ENCODE assay signal across 1 cellular context in genomic region chr3:16377196-16377595, GRCh38.
A peak's percentile ranks its signal among the peaks of the same experiment; 100 is the strongest.
TF ChIP-seq lines count a peak whose summit lies in the region.

No MANE protein-coding gene starts in this region.

TF ChIP-seq in GM12878, 131 proteins besides CTCF, POLR2A, EP300 and RAD21 (continued from another document):
- TF ChIP-seq ZNF592 (IDR thresholded peaks at IDR 0.05) (peak; percentile 73; the same call in 1 of the 2 replicates), FOXM1 (IDR thresholded peaks at IDR 0.05; ENCODE audit: low read depth, low read length) (no peak), YY1 (IDR thresholded peaks at IDR 0.05; ENCODE audit: low read depth, low read length) (no peak), ZSCAN29 (IDR thresholded peaks at IDR 0.05) (no peak), BHLHE40 (IDR thresholded peaks at IDR 0.05; ENCODE audit: borderline replicate concordance in 1 of 2, low read depth in 2 of 2, low read length in 1 of 2) (peak; percentile 62 to 74; a peak in 3 of 4 replicates), TCF7 (IDR thresholded peaks at IDR 0.05; ENCODE audit: borderline replicate concordance) (no peak), EZH2 (IDR thresholded peaks at IDR 0.05; ENCODE audit: borderline replicate concordance, control insufficient read depth, low read depth, low read length) (no peak), MTA2 (IDR thresholded peaks at IDR 0.05; ENCODE audit: low read depth) (peak; percentile 42; the same call in 1 of the 2 replicates), IKZF2 (IDR thresholded peaks at IDR 0.05) (peak; percentile 70 to 74), ATF2 (IDR thresholded peaks at IDR 0.05; ENCODE audit: low read length) (0 out of 2 replicates have a peak, but pooled peaks have one; percentile 21), NR2F1 (conservative IDR thresholded peaks at IDR 0.05) (no peak), ZNF687 (IDR thresholded peaks at IDR 0.05) (peak; percentile 89), NR2C2 (IDR thresholded peaks at IDR 0.05; ENCODE audit: borderline replicate concordance, control insufficient read depth, insufficient read length, low read depth) (no peak), EED (IDR thresholded peaks at IDR 0.05; ENCODE audit: low read depth) (peak; percentile 58), SKIL (IDR thresholded peaks at IDR 0.05; ENCODE audit: low read depth, poor library complexity, severe bottlenecking) (peak; percentile 43), ATF3 (IDR thresholded peaks at IDR 0.05; ENCODE audit: borderline replicate concordance, extremely low read depth, low read depth, low read length) (no peak), POLR2AphosphoS5 (IDR thresholded peaks at IDR 0.05; ENCODE audit: low read length) (no peak), SUPT20H (IDR thresholded peaks at IDR 0.05; ENCODE audit: borderline replicate concordance, control insufficient read depth, low read depth, low read length) (no peak), ASH2L (IDR thresholded peaks at IDR 0.05; ENCODE audit: borderline replicate concordance, low read depth) (no peak), RELB (IDR thresholded peaks at IDR 0.05; ENCODE audit: low read depth) (0 out of 2 replicates have a peak, but pooled peaks have one; percentile 32), ETV6 (conservative IDR thresholded peaks at IDR 0.05 in 1 of 2, IDR thresholded peaks at IDR 0.05 in 1 of 2; ENCODE audit: borderline replicate concordance in 1 of 2, low read depth in 1 of 2) (no peak), TCF3 (IDR thresholded peaks at IDR 0.05; ENCODE audit: borderline replicate concordance, insufficient read depth, low read depth, low read length) (peak; percentile 50; the same call in 1 of the 2 replicates), E2F4 (IDR thresholded peaks at IDR 0.05; ENCODE audit: low read depth, low read length) (no peak), CREB1 (IDR thresholded peaks at IDR 0.05; ENCODE audit: low read depth) (no peak), ZNF384 (IDR thresholded peaks at IDR 0.05; ENCODE audit: borderline replicate concordance, low read depth, low read length) (no peak), TCF12 (IDR thresholded peaks at IDR 0.05; ENCODE audit: low read depth, low read length) (peak; percentile 59; the same call in 1 of the 2 replicates), RAD51 (IDR thresholded peaks at IDR 0.05) (0 out of 2 replicates have a peak, but pooled peaks have one; percentile 22), BCL11A (IDR thresholded peaks at IDR 0.05; ENCODE audit: low read depth, low read length) (no peak)
